ENCODE assay signal across 8 cellular contexts in genomic region chr7:36283711-36284130, GRCh38.
DNase-seq lines count a peak whose midpoint lies in the region; ATAC-seq and TF ChIP-seq lines count a peak whose summit lies in the region.

No MANE protein-coding gene starts in this region.

- no peak overlapping the region for H3K4me3 ChIP-seq in GM12864 (ENCODE audit: low read depth, low read length)
- no peak overlapping the region for H3K4me3 ChIP-seq in thymus (ENCODE audit: low read length)

- H3K36me3 ChIP-seq in thymus (ENCODE audit: control insufficient read depth, insufficient read depth) = peaks cover 3% of the 10 kb centered on the region

- no peaks in the 10 kb centered on the region for H3K27me3 ChIP-seq in thymus (ENCODE audit: control insufficient read depth, insufficient read depth)

- H3K27ac ChIP-seq in thymus (ENCODE audit: low read depth) = peak overlapping the region; percentile 46

- TF ChIP-seq CTCF in GM12864 (IDR thresholded peaks at IDR 0.05; ENCODE audit: low read depth, low read length, missing control alignments) = peak; percentile 13

- 29% methylated on average over 7 of the region's 7 CpGs for WGBS in thymus

- ATAC-seq in GM21737 (IDR thresholded peaks at IDR 0.05; ENCODE audit: unreplicated experiment) (peak; percentile 49), Right ventricle myocardium superior (ENCODE audit: poor library complexity) (peak; percentile 55)

- DNase-seq in GM12864 (ENCODE audit: low read depth) (no peak), NOMO-1 treated with dmso at 0.1 percent for 144 hours (lab: John Stamatoyannopoulos, UW; ENCODE audit: unreplicated experiment) (peak; percentile 97), Right ventricle myocardium superior (peak; percentile 84), NCI-H1436 treated with DMSO at 0.1 percent for 48 hours (lab: John Stamatoyannopoulos, UW) (no peak), NCI-H1092 (lab: John Stamatoyannopoulos, UW) (no peak), SK-N-DZ (ENCODE audit: low spot score) (no peak)

- intact Hi-C loops in Right ventricle myocardium superior (cut with DNase I) = no loop called here

- H3K9me3 ChIP-seq in thymus (ENCODE audit: control insufficient read depth) = no peaks in the 10 kb centered on the region

- H3K4me1 ChIP-seq in thymus (ENCODE audit: control insufficient read depth, insufficient read depth, low read length) = peaks cover 55% of the 10 kb centered on the region

Comparison
In these comparisons a context has a peak if more than half of its experiments do, and no peak if none do; other contexts are left out.
1. DNase-seq: peak in NOMO-1 treated with dmso at 0.1 percent for 144 hours (single experiment) and Right ventricle myocardium superior (single experiment); none in GM12864 (single experiment), NCI-H1436 treated with DMSO at 0.1 percent for 48 hours (single experiment), NCI-H1092 (single experiment) and SK-N-DZ (single experiment).